Comparison of ENCODE assay signal across 7 cellular contexts in genomic region chr19:20624560-20624959, GRCh38. TPM values are rescaled to one million over a fixed set of nuclear protein-coding genes. Genes with fewer than 3 reads are reported as not detected.
DNase-seq lines count a peak whose midpoint lies in the region; ATAC-seq, FAIRE-seq and TF ChIP-seq lines count a peak whose summit lies in the region.
"Not testable (repeated sequence)": the region's sequence is repeated elsewhere in the genome, so short reads cannot be mapped to it uniquely, and the experiment has no call there.
"Had no signal": no experiment of that assay in that cellular context is flagged by ENCODE, and none has a peak within 500 bp of the region (broad histone marks: within the 10 kb centered on the region; RNA-seq: fewer than 3 reads in every experiment).

No MANE protein-coding gene starts in this region.

- not testable (repeated sequence) for H3K23ac ChIP-seq in IMR-90 (ENCODE audit: low read depth, low read length); H1 (ENCODE audit: insufficient read length)

- not testable (repeated sequence) for H2AFZ ChIP-seq in IMR-90 (replicated peaks; ENCODE audit: low read length, poor library complexity); H1 (ENCODE audit: low read length)

- H3K14ac ChIP-seq in IMR-90 (replicated peaks; ENCODE audit: low read depth, low read length); H1 (ENCODE audit: insufficient read length): not testable (repeated sequence)

- TF ChIP-seq EP300 in H1 (IDR thresholded peaks at IDR 0.05; ENCODE audit: borderline replicate concordance in 1 of 2, low read depth in 2 of 2, low read length in 2 of 2), result not testable (repeated sequence)

- not testable (repeated sequence) for H3K79me1 ChIP-seq in IMR-90 (ENCODE audit: low read depth in 1 of 2, low read length in 2 of 2); H1 (ENCODE audit: low read depth, low read length)

- H3K9me3 Mint-ChIP-seq in endothelial cell (ENCODE audit: unreplicated experiment), result peaks cover 27% of the 10 kb centered on the region
- H3K9me3 Mint-ChIP-seq in progenitor cell of endocrine pancreas (ENCODE audit: low read depth), result peaks cover 23% of the 10 kb centered on the region

- H4K8ac ChIP-seq in IMR-90 (ENCODE audit: low read depth in 2 of 2, low read length in 2 of 2); H1 (ENCODE audit: extremely low read depth, insufficient read depth, low read length): not testable (repeated sequence)

- not testable (repeated sequence) for H3K27ac Mint-ChIP-seq in endothelial cell (ENCODE audit: unreplicated experiment)
- H3K27ac Mint-ChIP-seq in progenitor cell of endocrine pancreas, result peak overlapping the region; percentile 71

- WGBS in IMR-90 (ENCODE audit: extremely low coverage in 2 of 2, insufficient read length in 1 of 2), 2 experiments, result no CpG with 5 or more reads among the region's 2 CpGs
- 97% methylated on average over 2 of the region's 2 CpGs; no CpG with 5 or more reads in 1 of the 2 experiments for WGBS in H1 (ENCODE audit: extremely low coverage in 1 of 2, insufficient coverage in 1 of 2, insufficient read length in 1 of 2, insufficient replicate concordance in 2 of 2, low coverage in 1 of 2, low lambda C conversion rate in 2 of 2, missing lambda C conversion rate in 1 of 2), 2 experiments

- not testable (repeated sequence) for H3K27me3 ChIP-seq in BLaER1; IMR-90 (ENCODE audit: control insufficient read depth, insufficient read depth, low read length); adipocyte (replicated peaks; ENCODE audit: control insufficient read depth, insufficient read depth, low read length); H1 (replicated peaks in 1 of 4; ENCODE audit: control insufficient read depth in 3 of 4, extremely low read depth in 1 of 4, insufficient read depth in 3 of 4, low read length in 3 of 4)

- not testable (repeated sequence) for DNase-seq in IMR-90; adipocyte (ENCODE audit: low read depth); H1 (ENCODE audit: low read depth in 1 of 2, low spot score in 2 of 2); endothelial cell (ENCODE audit: low spot score); progenitor cell of endocrine pancreas (ENCODE audit: low spot score, unreplicated experiment)

- intact Hi-C loops in IMR-90 (cut with micrococcal nuclease), result not testable (repeated sequence)

- not testable (repeated sequence) for ATAC-seq in IMR-90 (ENCODE audit: low read depth)

- H3K23me2 ChIP-seq in H1 (ENCODE audit: low read depth, low read length), result not testable (repeated sequence)

- in situ Hi-C loops in IMR-90 (cut with MboI; ENCODE audit: low sequenced_read_pairs), result not testable (repeated sequence)

- not testable (repeated sequence) for H3K18ac ChIP-seq in IMR-90 (ENCODE audit: low read depth, low read length); H1 (ENCODE audit: extremely low read depth, low read length)

- H4K20me1 ChIP-seq in BLaER1; IMR-90 (ENCODE audit: insufficient read depth, low read length); H1 (replicated peaks in 1 of 2; ENCODE audit: control insufficient read depth in 1 of 2, insufficient read depth in 2 of 2, low read length in 2 of 2): not testable (repeated sequence)

- not testable (repeated sequence) for H3K9ac ChIP-seq in BLaER1; IMR-90 (ENCODE audit: low read depth, low read length); adipocyte (ENCODE audit: low read length); H1 (replicated peaks in 1 of 4; ENCODE audit: extremely low read depth in 1 of 4, low read depth in 3 of 4, low read length in 3 of 4)

- not testable (repeated sequence) for H3K9me1 ChIP-seq in IMR-90 (ENCODE audit: insufficient read depth, low read length)

- not testable (repeated sequence) for H3K4me1 ChIP-seq in BLaER1; IMR-90 (ENCODE audit: control insufficient read depth, insufficient read depth, low read length); adipocyte (ENCODE audit: control insufficient read depth, insufficient read depth, low read length); H1 (replicated peaks in 1 of 4; ENCODE audit: control insufficient read depth in 3 of 4, insufficient read depth in 4 of 4, low read length in 3 of 4)

- peaks cover 80% of the 10 kb centered on the region for H3K9me3 ChIP-seq in BLaER1
- H3K9me3 ChIP-seq in IMR-90 (ENCODE audit: control insufficient read depth, insufficient read depth, low read length), result peaks cover 25% of the 10 kb centered on the region
- H3K9me3 ChIP-seq in adipocyte (ENCODE audit: control insufficient read depth, low read length), result peaks cover 76% of the 10 kb centered on the region
- peaks cover 40 to 50% of the 10 kb centered on the region in 2 experiments for H3K9me3 ChIP-seq in H1 (ENCODE audit: insufficient read depth in 2 of 2, low read depth in 1 of 2, low read length in 1 of 2)

- H4K91ac ChIP-seq in IMR-90 (ENCODE audit: insufficient read depth, low read depth, low read length); H1 (replicated peaks; ENCODE audit: insufficient read length, low read length): not testable (repeated sequence)

- not testable (repeated sequence) for FAIRE-seq in H1 (lab: Jason Lieb, UNC)

- not testable (repeated sequence) for H3K4me2 ChIP-seq in BLaER1; IMR-90 (ENCODE audit: low read depth, low read length); H1 (ENCODE audit: insufficient read depth in 1 of 2, low read depth in 2 of 2, low read length in 2 of 2)

- H2BK15ac ChIP-seq in IMR-90 (ENCODE audit: low read depth, low read length); H1 (ENCODE audit: low read length): not testable (repeated sequence)

- not testable (repeated sequence) for H3K56ac ChIP-seq in IMR-90 (ENCODE audit: extremely low read depth, insufficient read depth, low read length); H1 (replicated peaks; ENCODE audit: insufficient read length, low read depth, low read length)

- H3K36me3 Mint-ChIP-seq in endothelial cell (ENCODE audit: low read depth, unreplicated experiment) (peaks cover 45% of the 10 kb centered on the region), progenitor cell of endocrine pancreas (ENCODE audit: insufficient read depth) (peaks cover 48% of the 10 kb centered on the region)

- TF ChIP-seq RAD21 in IMR-90 (IDR thresholded peaks at IDR 0.05; ENCODE audit: low read length); H1 (IDR thresholded peaks at IDR 0.05 in 1 of 2, conservative IDR thresholded peaks at IDR 0.05 in 1 of 2; ENCODE audit: low read depth in 2 of 2, low read length in 2 of 2): not testable (repeated sequence)

- CTCF ChIA-PET in IMR-90 (lab: Yijun Ruan, JAX); H1 (lab: Charles Lee; ENCODE audit: partially characterized antibody): not testable (repeated sequence)

- not testable (repeated sequence) for H3K4me1 Mint-ChIP-seq in endothelial cell (ENCODE audit: unreplicated experiment); progenitor cell of endocrine pancreas (ENCODE audit: low read depth)

- H3K4me3 Mint-ChIP-seq in endothelial cell (ENCODE audit: unreplicated experiment), result peak overlapping the region; percentile 85
- H3K4me3 Mint-ChIP-seq in progenitor cell of endocrine pancreas (ENCODE audit: low read depth), result not testable (repeated sequence)

- dilution Hi-C loops in IMR-90 (cut with HindIII; ENCODE audit: low sequenced_read_pairs, unreplicated experiment), result not testable (repeated sequence)

- not testable (repeated sequence) for H2BK12ac ChIP-seq in H1 (ENCODE audit: low read depth, low read length)

- not testable (repeated sequence) for H2BK20ac ChIP-seq in IMR-90 (ENCODE audit: low read depth, low read length); H1 (ENCODE audit: low read length)

- TF ChIP-seq CTCF in IMR-90 (conservative IDR thresholded peaks at IDR 0.05; ENCODE audit: low read depth, low read length); H1 (IDR thresholded peaks at IDR 0.05; ENCODE audit: control extremely low read depth in 1 of 3, insufficient read depth in 1 of 3, low read depth in 1 of 3, low read length in 3 of 3); endothelial cell (IDR thresholded peaks at IDR 0.05; ENCODE audit: unreplicated experiment); progenitor cell of endocrine pancreas (IDR thresholded peaks at IDR 0.05; ENCODE audit: unreplicated experiment): not testable (repeated sequence)

- not testable (repeated sequence) for H2AK9ac ChIP-seq in IMR-90 (replicated peaks; ENCODE audit: low read depth, low read length, poor library complexity)

- H3K27me3 Mint-ChIP-seq in endothelial cell (ENCODE audit: unreplicated experiment); progenitor cell of endocrine pancreas: not testable (repeated sequence)

- not testable (repeated sequence) for H2AK5ac ChIP-seq in IMR-90 (ENCODE audit: low read depth, low read length); H1 (ENCODE audit: low read depth, low read length)

- H3K4me3 ChIP-seq in BLaER1 (0 out of 2 replicates have a peak overlapping the region, but pooled peaks have one; percentile 18), adipocyte (ENCODE audit: low read length) (peak overlapping the region; percentile 50)
- not testable (repeated sequence) for H3K4me3 ChIP-seq in IMR-90 (ENCODE audit: insufficient read depth, low read depth, low read length); H1 (ENCODE audit: extremely low read depth in 1 of 4, insufficient read depth in 2 of 4, low read depth in 3 of 4, low read length in 4 of 4)

- TF ChIP-seq POLR2A in IMR-90 (IDR thresholded peaks at IDR 0.05; ENCODE audit: low read depth, low read length); H1 (IDR thresholded peaks at IDR 0.05; ENCODE audit: control extremely low read depth in 1 of 2, low read depth in 2 of 2, low read length in 2 of 2): not testable (repeated sequence)

- H3K36me3 ChIP-seq in BLaER1 (peaks cover 36% of the 10 kb centered on the region), H1 (ENCODE audit: control insufficient read depth in 2 of 4, insufficient read depth in 4 of 4, low read length in 3 of 4) (peaks cover 0 to 22% (median 7%) of the 10 kb centered on the region in 4 experiments; a peak in 5 of 8 replicates)
- not testable (repeated sequence) for H3K36me3 ChIP-seq in IMR-90 (ENCODE audit: control insufficient read depth, insufficient read depth, low read length); adipocyte (ENCODE audit: control insufficient read depth, insufficient read depth, low read length, severe bottlenecking)

- not testable (repeated sequence) for H2BK120ac ChIP-seq in IMR-90 (ENCODE audit: low read depth, low read length); H1 (replicated peaks; ENCODE audit: low read depth, low read length)

- H4K5ac ChIP-seq in IMR-90 (ENCODE audit: low read depth, low read length); H1 (ENCODE audit: insufficient read length, low read depth, low read length): not testable (repeated sequence)

- POLR2A ChIA-PET in IMR-90 (lab: Charles Lee; ENCODE audit: unreplicated experiment); H1 (lab: Charles Lee; ENCODE audit: partially characterized antibody): not testable (repeated sequence)

- not testable (repeated sequence) for H2BK5ac ChIP-seq in IMR-90 (ENCODE audit: low read depth, low read length, poor library complexity, severe bottlenecking); H1 (ENCODE audit: low read depth, low read length)

- H3K27ac ChIP-seq in BLaER1; IMR-90 (ENCODE audit: insufficient read depth, low read length); H1 (ENCODE audit: low read depth, low read length): not testable (repeated sequence)

- not testable (repeated sequence) for H3K79me2 ChIP-seq in H1 (ENCODE audit: control insufficient read depth in 1 of 2, insufficient read depth in 2 of 2, low read length in 2 of 2)

- not testable (repeated sequence) for H3K4ac ChIP-seq in IMR-90 (ENCODE audit: low read depth, low read length); H1 (replicated peaks; ENCODE audit: insufficient read length, low read depth, low read length)

- TSS peak; percentile 15 for BruUV-seq in IMR-90 (replicated peaks; lab: Mats Ljungman, UMichigan)

RNA-seq across cellular contexts. Expression of gene ZNF626, which starts 36.8 kb away (rescaled TPM):
- total RNA-seq in IMR-90 (2012; rRNA removed), result 3.2 and 5.3 TPM in 2 replicates
- polyA plus RNA-seq in IMR-90 (2012; rRNA removed), result 0.90 and 1.6 TPM in 2 replicates
- polyA plus RNA-seq in IMR-90 (2012; cell fraction: cytosol; rRNA removed), result 0.19 and 0.34 TPM in 2 replicates
- 0.15 and 1.2 TPM in 2 replicates for polyA plus RNA-seq in IMR-90 (2012; cell fraction: nucleus; rRNA removed; ENCODE audit: low replicate concordance)
- 25.1 and 28.4 TPM in 2 replicates for total RNA-seq in H1 (2021; fragmentation: NEBNext Ultra II Directional; extraction: Animal tissue kit (Norgen Biotek cat#: 25700))
- 2.6 and 4.7 TPM in 2 replicates for polyA plus RNA-seq in H1 (2011; rRNA removed)
- 5.5 TPM for polyA plus RNA-seq in H1 (2011; cell fraction: cytosol; rRNA removed)
- polyA plus RNA-seq in H1 (2011; cell fraction: nucleus; rRNA removed), result 4.8 TPM
- 4.0 to 10.8 TPM (median 5.5 TPM) in 4 replicates for polyA plus RNA-seq in H1 (2012, experiment 1 of 2)
- polyA plus RNA-seq in H1 (2012, experiment 2 of 2), result 4.1 TPM
- 13.0 TPM for polyA plus RNA-seq in H1 (2013, experiment 1 of 2)
- 12.3 TPM for polyA plus RNA-seq in H1 (2013, experiment 2 of 2)
- 11.8 and 15.7 TPM in 2 replicates for polyA minus RNA-seq in H1 (2011; rRNA and poly(A)+ RNA removed)
- polyA minus RNA-seq in H1 (2011; cell fraction: cytosol; rRNA and poly(A)+ RNA removed), result 6.5 TPM
- 31.8 TPM for polyA minus RNA-seq in H1 (2011; cell fraction: nucleus; rRNA and poly(A)+ RNA removed)
- 19.1 TPM for total RNA-seq in endothelial cell (ENCODE audit: unreplicated experiment)
- total RNA-seq in progenitor cell of endocrine pancreas, result 35.7 and 36.2 TPM in 2 replicates
- polyA plus RNA-seq: A549 had no signal

RNA-seq across cellular contexts. Expression of gene ZNF737, which starts 59.0 kb away (rescaled TPM):
- total RNA-seq in IMR-90 (2012; rRNA removed), result 3.3 and 5.0 TPM in 2 replicates
- polyA plus RNA-seq in IMR-90 (2012; rRNA removed), result 1.1 and 2.0 TPM in 2 replicates
- polyA plus RNA-seq in IMR-90 (2012; cell fraction: cytosol; rRNA removed), result 0.42 and 1.0 TPM in 2 replicates
- 0.59 and 2.1 TPM in 2 replicates for polyA plus RNA-seq in IMR-90 (2012; cell fraction: nucleus; rRNA removed; ENCODE audit: low replicate concordance)
- 17.1 and 19.7 TPM in 2 replicates for total RNA-seq in H1 (2021; fragmentation: NEBNext Ultra II Directional; extraction: Animal tissue kit (Norgen Biotek cat#: 25700))
- 5.7 and 6.1 TPM in 2 replicates for polyA plus RNA-seq in H1 (2011; rRNA removed)
- polyA plus RNA-seq in H1 (2011; cell fraction: cytosol; rRNA removed), result 7.9 TPM
- polyA plus RNA-seq in H1 (2011; cell fraction: nucleus; rRNA removed), result 7.3 TPM
- 7.3 to 10.8 TPM (median 8.1 TPM) in 4 replicates for polyA plus RNA-seq in H1 (2012, experiment 1 of 2)
- 0.31 TPM for polyA plus RNA-seq in H1 (2012, experiment 2 of 2)
- 13.0 TPM for polyA plus RNA-seq in H1 (2013, experiment 1 of 2)
- polyA plus RNA-seq in H1 (2013, experiment 2 of 2), result 11.9 TPM
- 28.1 and 37.0 TPM in 2 replicates for polyA minus RNA-seq in H1 (2011; rRNA and poly(A)+ RNA removed)
- polyA minus RNA-seq in H1 (2011; cell fraction: cytosol; rRNA and poly(A)+ RNA removed), result 14.4 TPM
- polyA minus RNA-seq in H1 (2011; cell fraction: nucleus; rRNA and poly(A)+ RNA removed), result 98.0 TPM
- total RNA-seq in endothelial cell (ENCODE audit: unreplicated experiment), result 14.2 TPM
- 46.8 and 56.6 TPM in 2 replicates for total RNA-seq in progenitor cell of endocrine pancreas
